12 cellular contexts compared by ENCODE assay signal in the genomic region with DNA sequence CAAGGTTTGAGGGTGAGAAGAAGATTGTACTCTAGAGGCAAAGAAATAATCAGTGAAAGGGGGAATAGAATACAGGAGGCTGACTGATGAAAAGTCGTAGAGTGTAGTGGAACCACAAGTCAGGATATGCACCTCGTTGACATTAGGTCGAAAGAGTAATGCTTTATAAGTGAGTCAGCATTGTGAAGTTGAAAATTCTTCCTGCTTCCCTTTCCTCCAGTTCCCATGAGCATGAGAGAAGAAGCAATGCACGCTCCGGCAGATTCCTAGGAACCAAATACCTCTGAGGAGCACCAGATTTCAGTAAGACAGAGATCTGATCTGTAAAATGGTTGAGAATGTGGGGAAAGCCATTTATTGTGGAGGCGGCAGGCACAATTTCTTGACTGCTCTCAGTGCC. TPM values are rescaled to one million over a fixed set of nuclear protein-coding genes. Genes with fewer than 3 reads are reported as not detected.
A peak's percentile ranks its signal among the peaks of the same experiment; 100 is the strongest.
DNase-seq lines count a peak whose midpoint lies in the region; ATAC-seq, FAIRE-seq and TF ChIP-seq lines count a peak whose summit lies in the region.
"Had no signal": no experiment of that assay in that cellular context is flagged by ENCODE, and none has a peak within 500 bp of the region (broad histone marks: within the 10 kb centered on the region; RNA-seq: fewer than 3 reads in every experiment).

No MANE protein-coding gene starts in this region.

- H3K36me3 Mint-ChIP-seq in activated CD4-positive, alpha-beta T cell treated with anti-CD3 and anti-CD28 coated beads, Interleukin-2, amount 10 ng/mL, durations not matched to agents 7 days and 5 days (ENCODE audit: low read depth), result no peaks in the 10 kb centered on the region

- H3K4me1 Mint-ChIP-seq in activated CD4-positive, alpha-beta T cell treated with anti-CD3 and anti-CD28 coated beads, Interleukin-2, amount 10 ng/mL, durations not matched to agents 7 days and 5 days, result no peaks in the 10 kb centered on the region
- H3K4me1 Mint-ChIP-seq: activated CD4-positive, alpha-beta memory T cell treated with anti-CD3 and anti-CD28 coated beads, Interleukin-2, amount 10 ng/mL, durations not matched to agents 7 days and 5 days had no signal

- TF ChIP-seq POLR2A in H54 (IDR thresholded peaks at IDR 0.05; ENCODE audit: low read depth, low read length), result no peak

- H3K27me3 ChIP-seq in foreskin keratinocyte, result no peaks in the 10 kb centered on the region
- H3K27me3 ChIP-seq: esophagus muscularis mucosa had no signal

- H3K4me3 Mint-ChIP-seq in activated CD4-positive, alpha-beta T cell treated with anti-CD3 and anti-CD28 coated beads, Interleukin-2, amount 10 ng/mL, durations not matched to agents 7 days and 5 days, result no peak overlapping the region
- H3K4me3 Mint-ChIP-seq: activated CD4-positive, alpha-beta memory T cell treated with anti-CD3 and anti-CD28 coated beads, Interleukin-2, amount 10 ng/mL, durations not matched to agents 7 days and 5 days had no signal

- peaks cover 11% of the 10 kb centered on the region for H3K4me1 ChIP-seq in foreskin keratinocyte

- peak; percentile 76 for ATAC-seq in foreskin keratinocyte

- H3K27ac Mint-ChIP-seq in activated CD4-positive, alpha-beta T cell treated with anti-CD3 and anti-CD28 coated beads, Interleukin-2, amount 10 ng/mL, durations not matched to agents 7 days and 5 days, result no peak overlapping the region
- H3K27ac Mint-ChIP-seq: activated CD4-positive, alpha-beta memory T cell treated with anti-CD3 and anti-CD28 coated beads, Interleukin-2, amount 10 ng/mL, durations not matched to agents 7 days and 5 days had no signal

- H3K27me3 Mint-ChIP-seq in activated CD4-positive, alpha-beta T cell treated with anti-CD3 and anti-CD28 coated beads, Interleukin-2, amount 10 ng/mL, durations not matched to agents 7 days and 5 days, result peaks cover 5% of the 10 kb centered on the region

- FAIRE-seq in H54 (lab: Jason Lieb, UNC), result peak; percentile 97

- TF ChIP-seq CTCF in foreskin keratinocyte (conservative IDR thresholded peaks at IDR 0.05), result no peak

- DNase-seq in H54 (ENCODE audit: insufficient read length, low spot score) (peak; percentile 35), UCSD-AML1 (lab: John Stamatoyannopoulos, UW; ENCODE audit: unreplicated experiment) (peak; percentile 5), foreskin keratinocyte (peak; percentile 59 to 83), skeletal muscle cell (ENCODE audit: low read depth) (peak; percentile 57), NCI-H510A treated with DMSO at 0.1 percent for 48 hours (lab: John Stamatoyannopoulos, UW) (no peak)
- no peak for DNase-seq in activated T-cell treated with anti-CD3 and anti-CD28 coated beads, Interleukin-2, amount 50 U/mL, for 48 hours
- no peak for DNase-seq in activated CD4-positive, alpha-beta T cell treated with anti-CD3 and anti-CD28 coated beads, Interleukin-2, amount 10 ng/mL, durations not matched to agents 7 days and 5 days
- DNase-seq: activated CD4-positive, alpha-beta memory T cell treated with anti-CD3 and anti-CD28 coated beads, Interleukin-2, amount 10 ng/mL, durations not matched to agents 7 days and 5 days; NCI-H446; RPMI8226 had no signal

- CTCF ChIA-PET in activated CD4-positive, alpha-beta T cell treated with anti-CD3 and anti-CD28 coated beads, Interleukin-2, amount 10 ng/mL, durations not matched to agents 7 days and 5 days (lab: Charles Lee), result no interaction called here

- H3K27ac ChIP-seq in foreskin keratinocyte, result no peak overlapping the region
- H3K27ac ChIP-seq: esophagus muscularis mucosa had no signal

- H3K4me3 ChIP-seq in skeletal muscle cell (ENCODE audit: low read depth, low read length), result no peak overlapping the region
- H3K4me3 ChIP-seq: esophagus muscularis mucosa had no signal

- no peaks in the 10 kb centered on the region for H3K9me3 Mint-ChIP-seq in activated CD4-positive, alpha-beta T cell treated with anti-CD3 and anti-CD28 coated beads, Interleukin-2, amount 10 ng/mL, durations not matched to agents 7 days and 5 days
- H3K9me3 Mint-ChIP-seq: activated CD4-positive, alpha-beta memory T cell treated with anti-CD3 and anti-CD28 coated beads, Interleukin-2, amount 10 ng/mL, durations not matched to agents 7 days and 5 days had no signal

- POLR2A ChIA-PET in activated CD4-positive, alpha-beta T cell treated with anti-CD3 and anti-CD28 coated beads, Interleukin-2, amount 10 ng/mL, durations not matched to agents 7 days and 5 days (lab: Charles Lee), result no interaction called here

RNA-seq across cellular contexts. Expression of gene CCER1, which starts 16.5 kb away (rescaled TPM):
- total RNA-seq in foreskin keratinocyte, result not detected in 2 replicates
- not detected in 2 replicates for polyA plus RNA-seq in foreskin keratinocyte
- not detected for total RNA-seq in activated CD4-positive, alpha-beta T cell treated with anti-CD3 and anti-CD28 coated beads, Interleukin-2, amount 10 ng/mL, durations not matched to agents 7 days and 5 days
- total RNA-seq: activated CD4-positive, alpha-beta memory T cell treated with anti-CD3 and anti-CD28 coated beads, Interleukin-2, amount 10 ng/mL, durations not matched to agents 7 days and 5 days; esophagus muscularis mucosa; T-helper 2 cell treated with Interferon-gamma antibody and Interleukin-4, amounts not matched to agents 100 ng/mL and 5 ng/mL, for 36 hours had no signal

Comparison
In these comparisons a context has a peak if more than half of its experiments do, and no peak if none do; other contexts are left out.
1. DNase-seq: peak in H54 (single experiment), UCSD-AML1 (single experiment), foreskin keratinocyte (2 of 2) and skeletal muscle cell (single experiment); none in activated T-cell treated with anti-CD3 and anti-CD28 coated beads, Interleukin-2, amount 50 U/mL, for 48 hours (0 of 2), activated CD4-positive, alpha-beta T cell treated with anti-CD3 and anti-CD28 coated beads, Interleukin-2, amount 10 ng/mL, durations not matched to agents 7 days and 5 days (single experiment) and NCI-H510A treated with DMSO at 0.1 percent for 48 hours (single experiment).